10 cellular contexts compared by ENCODE assay signal in genomic region chr1:61332196-61332753, GRCh38.
A peak's percentile ranks its signal among the peaks of the same experiment; 100 is the strongest.
DNase-seq lines count a peak whose midpoint lies in the region; ATAC-seq and TF ChIP-seq lines count a peak whose summit lies in the region.
"Had no signal": no experiment of that assay in that cellular context is flagged by ENCODE, and none has a peak within 500 bp of the region (broad histone marks: within the 10 kb centered on the region; RNA-seq: fewer than 3 reads in every experiment).

No MANE protein-coding gene starts in this region.

- H3K27ac ChIP-seq in gastroesophageal sphincter = no peak overlapping the region
- H3K27ac ChIP-seq: BLaER1 treated with 17β-estradiol and CSF1 and Interleukin-3, amounts not matched to agents 10 nM and 100 nM had no signal

- peak; percentile 97 for ATAC-seq in GM21786 (IDR thresholded peaks at IDR 0.05; ENCODE audit: unreplicated experiment)
- peak; percentile 99 for ATAC-seq in HG03439 (IDR thresholded peaks at IDR 0.05; ENCODE audit: unreplicated experiment)
- ATAC-seq in gastroesophageal sphincter = no peak

- no peak for TF ChIP-seq CTCF in gastroesophageal sphincter (IDR thresholded peaks at IDR 0.05)

- DNase-seq in stimulated activated CD4-positive, alpha-beta T cell treated with anti-CD3 and anti-CD28 coated beads, Interleukin-1b, Interleukin-23, amount 100 ng/mL, for 48 hours = peak; percentile 24
- DNase-seq in stimulated activated CD4-positive, alpha-beta T cell treated with anti-CD3 and anti-CD28 coated beads, Interleukin-2, amount 100 ng/mL, for 48 hours = no peak
- DNase-seq in NCI-H510A (lab: John Stamatoyannopoulos, UW) (no peak), SW 1271 (lab: John Stamatoyannopoulos, UW) (no peak), SHP77 (lab: John Stamatoyannopoulos, UW) (no peak)
- DNase-seq: stimulated activated CD4-positive, alpha-beta T cell treated with anti-CD3 and anti-CD28 coated beads, Interleukin-2, amount 100 ng/mL, for 24 hours had no signal

- no peak for TF ChIP-seq POLR2A in gastroesophageal sphincter (IDR thresholded peaks at IDR 0.05)

- peaks cover 6 to 32% (median 10%) of the 10 kb centered on the region in 3 donors for H3K4me1 ChIP-seq in gastroesophageal sphincter
- H3K4me1 ChIP-seq: BLaER1 treated with 17β-estradiol and CSF1 and Interleukin-3, amounts not matched to agents 10 nM and 100 nM had no signal

- H3K36me3 ChIP-seq in gastroesophageal sphincter = peaks cover 0 to 5% of the 10 kb centered on the region in 2 donors
- H3K36me3 ChIP-seq: BLaER1 treated with 17β-estradiol and CSF1 and Interleukin-3, amounts not matched to agents 10 nM and 100 nM had no signal

- WGBS in gastroesophageal sphincter (ENCODE audit: low coverage in 1 of 2), 2 donors = 62 to 75% methylated on average over 1 of the region's 1 CpG

- no peaks in the 10 kb centered on the region for H3K27me3 ChIP-seq in gastroesophageal sphincter
- H3K27me3 ChIP-seq: BLaER1 treated with 17β-estradiol and CSF1 and Interleukin-3, amounts not matched to agents 10 nM and 100 nM had no signal

- no peaks in the 10 kb centered on the region for H3K9me3 ChIP-seq in gastroesophageal sphincter
- H3K9me3 ChIP-seq: BLaER1 treated with 17β-estradiol and CSF1 and Interleukin-3, amounts not matched to agents 10 nM and 100 nM had no signal

- no peak overlapping the region for H3K4me3 ChIP-seq in gastroesophageal sphincter
- H3K4me3 ChIP-seq: BLaER1 treated with 17β-estradiol and CSF1 and Interleukin-3, amounts not matched to agents 10 nM and 100 nM had no signal

- TF ChIP-seq EP300 in gastroesophageal sphincter (IDR thresholded peaks at IDR 0.05) = no peak
